14 cellular contexts compared by ENCODE assay signal in genomic region chr10:117884088-117884487, GRCh38.
DNase-seq lines count a peak whose midpoint lies in the region; ATAC-seq and TF ChIP-seq lines count a peak whose summit lies in the region.
"Had no signal": no experiment of that assay in that cellular context is flagged by ENCODE, and none has a peak within 500 bp of the region (broad histone marks: within the 10 kb centered on the region; RNA-seq: fewer than 3 reads in every experiment).

No MANE protein-coding gene starts in this region.

- no peak overlapping the region for H4K8ac ChIP-seq in neuronal stem cell (ENCODE audit: low read depth, low read length)

- no peaks in the 10 kb centered on the region for H3K79me1 ChIP-seq in neuronal stem cell (ENCODE audit: low read depth, low read length)

- H3K9me3 ChIP-seq in neuronal stem cell (replicated peaks in 1 of 2; ENCODE audit: control insufficient read depth in 2 of 2, insufficient read depth in 1 of 2, low read depth in 1 of 2, low read length in 2 of 2): no peaks in the 10 kb centered on the region
- H3K9me3 ChIP-seq: BLaER1 treated with 17β-estradiol and CSF1 and Interleukin-3, amounts not matched to agents 10 nM and 100 nM had no signal

- no peak overlapping the region for H2AFZ ChIP-seq in neuronal stem cell (ENCODE audit: low read length)

- peak; percentile 37 for DNase-seq in activated CD8-positive, alpha-beta T cell treated with anti-CD3 and anti-CD28 coated beads for 36 hours
- DNase-seq in activated CD8-positive, alpha-beta T cell treated with anti-CD3 and anti-CD28 coated beads, Interleukin-2, amount 10 ng/mL, durations not matched to agents 7 days and 5 days: no peak
- peak; percentile 4 for DNase-seq in stimulated activated naive CD8-positive, alpha-beta T cell treated with anti-CD3 and anti-CD28 coated beads, Interleukin-15, Interleukin-2, amounts not matched to agents 100 U/mL and 50 U/mL, for 24 hours
- no peak for DNase-seq in stimulated activated naive CD8-positive, alpha-beta T cell treated with anti-CD3 and anti-CD28 coated beads, Interleukin-15, amount 100 ng/mL, for 72 hours
- DNase-seq in astrocyte of the hippocampus (ENCODE audit: low read depth, low spot score) (peak; percentile 50), neuronal stem cell (ENCODE audit: low spot score) (no peak), substantia nigra (lab: John Stamatoyannopoulos, UW) (no peak), H7 (no peak)
- DNase-seq: Calu3; CD4-positive, alpha-beta T cell; DMS 273 treated with DMSO at 0.1 percent for 48 hours had no signal

- H3K27ac ChIP-seq in neuronal stem cell (replicated peaks; ENCODE audit: low read length) (no peak overlapping the region), substantia nigra (ENCODE audit: low read depth, low read length, poor library complexity, severe bottlenecking) (no peak overlapping the region)
- H3K27ac ChIP-seq: BLaER1 treated with 17β-estradiol and CSF1 and Interleukin-3, amounts not matched to agents 10 nM and 100 nM; HL-60 had no signal

- H3K23ac ChIP-seq in neuronal stem cell (ENCODE audit: low read depth, low read length, poor library complexity): no peak overlapping the region

- no peak overlapping the region for H3K14ac ChIP-seq in neuronal stem cell (ENCODE audit: low read length)

- POLR2A ChIA-PET in activated CD8-positive, alpha-beta T cell treated with anti-CD3 and anti-CD28 coated beads for 36 hours (lab: Charles Lee): no interaction called here
- POLR2A ChIA-PET in activated CD8-positive, alpha-beta T cell treated with anti-CD3 and anti-CD28 coated beads, Interleukin-2, amount 10 ng/mL, durations not matched to agents 7 days and 5 days (lab: Charles Lee): no interaction called here

- no peak overlapping the region for H2AK5ac ChIP-seq in neuronal stem cell (ENCODE audit: low read depth, low read length)

- H3K27me3 ChIP-seq in neuronal stem cell (ENCODE audit: control insufficient read depth in 3 of 3, insufficient read depth in 3 of 3, low read depth in 1 of 3, low read length in 3 of 3): no peaks in the 10 kb centered on the region
- no peaks in the 10 kb centered on the region for H3K27me3 ChIP-seq in H7 (ENCODE audit: control insufficient read depth, insufficient read depth, low read length)
- H3K27me3 ChIP-seq: BLaER1 treated with 17β-estradiol and CSF1 and Interleukin-3, amounts not matched to agents 10 nM and 100 nM had no signal

- no peak overlapping the region for H3K4me3 Mint-ChIP-seq in activated CD8-positive, alpha-beta T cell treated with anti-CD3 and anti-CD28 coated beads for 36 hours
- no peak overlapping the region for H3K4me3 Mint-ChIP-seq in activated CD8-positive, alpha-beta T cell treated with anti-CD3 and anti-CD28 coated beads, Interleukin-2, amount 10 ng/mL, durations not matched to agents 7 days and 5 days
- no peak overlapping the region for H3K4me3 Mint-ChIP-seq in stimulated activated naive CD8-positive, alpha-beta T cell treated with anti-CD3 and anti-CD28 coated beads, Interleukin-15, amount 100 ng/mL, for 72 hours
- H3K4me3 Mint-ChIP-seq: CD4-positive, alpha-beta T cell had no signal

- H3K4me3 ChIP-seq in neuronal stem cell (ENCODE audit: low read length in 2 of 2) (no peak overlapping the region), H7 (ENCODE audit: insufficient read depth, low read depth, low read length) (no peak overlapping the region)
- H3K4me3 ChIP-seq: BLaER1 treated with 17β-estradiol and CSF1 and Interleukin-3, amounts not matched to agents 10 nM and 100 nM had no signal

- no CpG with 5 or more reads among the region's 4 CpGs for WGBS in neuronal stem cell (ENCODE audit: extremely low coverage in 2 of 2, insufficient read length in 2 of 2, insufficient replicate concordance in 1 of 2), 2 donors

- CTCF ChIA-PET in activated CD8-positive, alpha-beta T cell treated with anti-CD3 and anti-CD28 coated beads for 36 hours (lab: Charles Lee): no interaction called here
- CTCF ChIA-PET in activated CD8-positive, alpha-beta T cell treated with anti-CD3 and anti-CD28 coated beads, Interleukin-2, amount 10 ng/mL, durations not matched to agents 7 days and 5 days (lab: Charles Lee): no interaction called here

- no peaks in the 10 kb centered on the region for H3K9me3 Mint-ChIP-seq in activated CD8-positive, alpha-beta T cell treated with anti-CD3 and anti-CD28 coated beads for 36 hours
- H3K9me3 Mint-ChIP-seq in activated CD8-positive, alpha-beta T cell treated with anti-CD3 and anti-CD28 coated beads, Interleukin-2, amount 10 ng/mL, durations not matched to agents 7 days and 5 days (ENCODE audit: insufficient read depth): no peaks in the 10 kb centered on the region
- no peaks in the 10 kb centered on the region for H3K9me3 Mint-ChIP-seq in stimulated activated naive CD8-positive, alpha-beta T cell treated with anti-CD3 and anti-CD28 coated beads, Interleukin-15, amount 100 ng/mL, for 72 hours
- H3K9me3 Mint-ChIP-seq: CD4-positive, alpha-beta T cell had no signal

- no peak overlapping the region for H3K4ac ChIP-seq in neuronal stem cell (ENCODE audit: low read length)

- H3K36me3 ChIP-seq in neuronal stem cell (replicated peaks in 1 of 2; ENCODE audit: control insufficient read depth in 2 of 2, insufficient read depth in 2 of 2, low read length in 2 of 2): no peaks in the 10 kb centered on the region
- no peaks in the 10 kb centered on the region for H3K36me3 ChIP-seq in H7 (replicated peaks; ENCODE audit: control insufficient read depth, insufficient read depth, low read length)
- H3K36me3 ChIP-seq: BLaER1 treated with 17β-estradiol and CSF1 and Interleukin-3, amounts not matched to agents 10 nM and 100 nM had no signal

- no peak overlapping the region for H2BK5ac ChIP-seq in neuronal stem cell (ENCODE audit: low read length)

- no peak for ATAC-seq in activated CD8-positive, alpha-beta T cell treated with anti-CD3 and anti-CD28 coated beads for 36 hours
- no peak for ATAC-seq in activated CD8-positive, alpha-beta T cell treated with anti-CD3 and anti-CD28 coated beads, Interleukin-2, amount 10 ng/mL, durations not matched to agents 7 days and 5 days
- ATAC-seq in stimulated activated naive CD8-positive, alpha-beta T cell treated with anti-CD3 and anti-CD28 coated beads, Interleukin-15, Interleukin-2, amounts not matched to agents 100 U/mL and 50 U/mL, for 24 hours: no peak
- ATAC-seq in stimulated activated naive CD8-positive, alpha-beta T cell treated with anti-CD3 and anti-CD28 coated beads, Interleukin-15, amount 100 ng/mL, for 72 hours: no peak
- ATAC-seq: HCT116 had no signal

- H2BK15ac ChIP-seq in neuronal stem cell (ENCODE audit: low read length): no peak overlapping the region

- H3K9ac ChIP-seq in neuronal stem cell (ENCODE audit: low read depth, low read length, poor library complexity): no peak overlapping the region
- H3K9ac ChIP-seq: BLaER1 treated with 17β-estradiol and CSF1 and Interleukin-3, amounts not matched to agents 10 nM and 100 nM had no signal

- H3K18ac ChIP-seq in neuronal stem cell (ENCODE audit: low read length): peak overlapping the region; percentile 24

- no peak overlapping the region for H3K27ac Mint-ChIP-seq in activated CD8-positive, alpha-beta T cell treated with anti-CD3 and anti-CD28 coated beads for 36 hours
- no peak overlapping the region for H3K27ac Mint-ChIP-seq in activated CD8-positive, alpha-beta T cell treated with anti-CD3 and anti-CD28 coated beads, Interleukin-2, amount 10 ng/mL, durations not matched to agents 7 days and 5 days
- H3K27ac Mint-ChIP-seq in stimulated activated naive CD8-positive, alpha-beta T cell treated with anti-CD3 and anti-CD28 coated beads, Interleukin-15, amount 100 ng/mL, for 72 hours: no peak overlapping the region
- H3K27ac Mint-ChIP-seq: CD4-positive, alpha-beta T cell had no signal

- no peak for TF ChIP-seq CTCF in activated CD8-positive, alpha-beta T cell treated with anti-CD3 and anti-CD28 coated beads for 36 hours (IDR thresholded peaks at IDR 0.05)

- no peaks in the 10 kb centered on the region for H3K36me3 Mint-ChIP-seq in activated CD8-positive, alpha-beta T cell treated with anti-CD3 and anti-CD28 coated beads for 36 hours (ENCODE audit: low read depth)
- H3K36me3 Mint-ChIP-seq in activated CD8-positive, alpha-beta T cell treated with anti-CD3 and anti-CD28 coated beads, Interleukin-2, amount 10 ng/mL, durations not matched to agents 7 days and 5 days (ENCODE audit: low read depth): no peaks in the 10 kb centered on the region

- H4K91ac ChIP-seq in neuronal stem cell (ENCODE audit: low read depth, low read length, poor library complexity): no peak overlapping the region

- H2BK120ac ChIP-seq in neuronal stem cell (ENCODE audit: low read depth, low read length): no peak overlapping the region

- H3K4me1 Mint-ChIP-seq in activated CD8-positive, alpha-beta T cell treated with anti-CD3 and anti-CD28 coated beads for 36 hours (ENCODE audit: low read depth): no peaks in the 10 kb centered on the region
- H3K4me1 Mint-ChIP-seq in activated CD8-positive, alpha-beta T cell treated with anti-CD3 and anti-CD28 coated beads, Interleukin-2, amount 10 ng/mL, durations not matched to agents 7 days and 5 days (ENCODE audit: low read depth): no peaks in the 10 kb centered on the region
- no peaks in the 10 kb centered on the region for H3K4me1 Mint-ChIP-seq in stimulated activated naive CD8-positive, alpha-beta T cell treated with anti-CD3 and anti-CD28 coated beads, Interleukin-15, amount 100 ng/mL, for 72 hours

- peaks cover 0 to 9% of the 10 kb centered on the region in 2 donors for H3K4me1 ChIP-seq in neuronal stem cell (ENCODE audit: control insufficient read depth in 2 of 2, insufficient read depth in 1 of 2, low read depth in 1 of 2, low read length in 2 of 2)

- no peak overlapping the region for H3K4me2 ChIP-seq in neuronal stem cell (ENCODE audit: insufficient read depth, low read length, poor library complexity, severe bottlenecking)
- H3K4me2 ChIP-seq: BLaER1 treated with 17β-estradiol and CSF1 and Interleukin-3, amounts not matched to agents 10 nM and 100 nM had no signal

- intact Hi-C loops in activated CD8-positive, alpha-beta T cell treated with anti-CD3 and anti-CD28 coated beads for 36 hours (cut with micrococcal nuclease): no loop called here

- H3K27me3 Mint-ChIP-seq in activated CD8-positive, alpha-beta T cell treated with anti-CD3 and anti-CD28 coated beads for 36 hours: peaks cover 6% of the 10 kb centered on the region
- peaks cover 2% of the 10 kb centered on the region for H3K27me3 Mint-ChIP-seq in activated CD8-positive, alpha-beta T cell treated with anti-CD3 and anti-CD28 coated beads, Interleukin-2, amount 10 ng/mL, durations not matched to agents 7 days and 5 days (ENCODE audit: low read depth)
- H3K27me3 Mint-ChIP-seq in stimulated activated naive CD8-positive, alpha-beta T cell treated with anti-CD3 and anti-CD28 coated beads, Interleukin-15, amount 100 ng/mL, for 72 hours: peaks cover 43% of the 10 kb centered on the region

- no peak overlapping the region for H2BK12ac ChIP-seq in neuronal stem cell (ENCODE audit: low read length)

Comparison
In these comparisons a context has a peak if more than half of its experiments do, and no peak if none do; other contexts are left out.
1. DNase-seq: peak in activated CD8-positive, alpha-beta T cell treated with anti-CD3 and anti-CD28 coated beads for 36 hours (single experiment), stimulated activated naive CD8-positive, alpha-beta T cell treated with anti-CD3 and anti-CD28 coated beads, Interleukin-15, Interleukin-2, amounts not matched to agents 100 U/mL and 50 U/mL, for 24 hours (single experiment) and astrocyte of the hippocampus (single experiment); none in activated CD8-positive, alpha-beta T cell treated with anti-CD3 and anti-CD28 coated beads, Interleukin-2, amount 10 ng/mL, durations not matched to agents 7 days and 5 days (single experiment), stimulated activated naive CD8-positive, alpha-beta T cell treated with anti-CD3 and anti-CD28 coated beads, Interleukin-15, amount 100 ng/mL, for 72 hours (0 of 2), neuronal stem cell (single experiment), substantia nigra (0 of 49) and H7 (single experiment).